ENCODE assay signal across 28 cellular contexts in the genomic region with DNA sequence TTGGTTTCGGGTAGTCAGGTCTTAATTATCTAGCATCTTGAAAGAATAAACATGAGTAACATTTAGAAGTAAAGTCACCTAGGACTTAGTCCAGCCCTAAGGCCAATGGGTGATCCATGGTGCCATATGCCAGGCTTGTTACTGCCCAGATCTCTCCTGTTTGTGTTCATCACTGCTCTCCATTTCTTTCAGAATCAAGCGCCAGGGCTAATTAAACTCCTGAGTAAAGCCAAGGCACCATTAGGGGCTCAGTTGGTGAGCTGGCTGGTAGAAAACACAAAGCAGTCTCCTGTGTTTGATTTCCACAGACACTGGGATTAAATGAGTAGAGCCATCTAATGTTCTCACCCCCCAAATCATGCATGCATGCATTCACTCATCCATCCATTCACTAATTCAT. TPM values are rescaled to one million over a fixed set of nuclear protein-coding genes. Genes with fewer than 3 reads are reported as not detected.
"Had no signal": no experiment of that assay in that cellular context is flagged by ENCODE, and none has a peak within 500 bp of the region (broad histone marks: within the 10 kb centered on the region; RNA-seq: fewer than 3 reads in every experiment).

No MANE protein-coding gene starts in this region.

- H3K27me3 ChIP-seq: left lung, ovary, right atrium auricular region, right lobe of liver, tibial nerve, uterus had no signal

- H3K36me3 ChIP-seq: left lung, lower lobe of right lung, ovary, right atrium auricular region, right lobe of liver, tibial nerve, uterus had no signal

- H3K36me3 Mint-ChIP-seq: immature natural killer cell; mesothelial cell of epicardium; naive B cell; natural killer cell; stimulated activated memory B cell treated with anti-CD40 and anti-IgM and Interleukin-4, amounts not matched to agents 10 μg/mL and 1 μg/mL and 100 μg/mL, for 72 hours; type B pancreatic cell had no signal

- ATAC-seq: left colon; left lung; lower lobe of right lung; natural killer cell; right lobe of liver; stimulated activated memory B cell treated with anti-CD40 and anti-IgM and Interleukin-4, amounts not matched to agents 10 μg/mL and 1 μg/mL and 100 μg/mL, for 72 hours; stimulated activated naive CD8-positive, alpha-beta T cell treated with anti-CD3 and anti-CD28 coated beads, Interleukin-15, amount 100 ng/mL, for 72 hours had no signal

- DNase-seq: immature natural killer cell; kidney; left colon; left lung; lower lobe of right lung; mammary epithelial cell; mesendoderm; naive B cell; natural killer cell; nephron progenitor cell; ovary; right lobe of liver; stimulated activated CD4-positive, alpha-beta T cell treated with anti-CD3 and anti-CD28 coated beads, Interleukin-1b, Interleukin-23, amount 100 ng/mL, for 48 hours; stimulated activated CD4-positive, alpha-beta T cell treated with anti-CD3 and anti-CD28 coated beads, Interleukin-2, amount 100 ng/mL, for 48 hours; stimulated activated CD4-positive, alpha-beta T cell treated with anti-CD3 and anti-CD28 coated beads, Interleukin-4, amount 100 ng/mL, for 4 hours; stimulated activated CD8-positive, alpha-beta memory T cell treated with anti-CD3 and anti-CD28 coated beads, Interleukin-4, amount 100 ng/mL, for 48 hours; stimulated activated naive CD4-positive, alpha-beta T cell treated with Interleukin-2 at 50 U/mL for 16 hours; stimulated activated naive CD8-positive, alpha-beta T cell treated with anti-CD3 and anti-CD28 coated beads, Interleukin-15, amount 100 ng/mL, for 72 hours; uterus had no signal

- H3K4me3 ChIP-seq: left lung, lower lobe of right lung, ovary, right atrium auricular region, right lobe of liver, smooth muscle cell, tibial nerve, uterus had no signal

- H3K27ac ChIP-seq: left lung, lower lobe of right lung, ovary, right atrium auricular region, right lobe of liver, tibial nerve, uterus had no signal

- H3K27ac Mint-ChIP-seq: immature natural killer cell; mesothelial cell of epicardium; naive B cell; natural killer cell; nephron progenitor cell; progenitor cell of endocrine pancreas; stimulated activated memory B cell treated with anti-CD40 and anti-IgM and Interleukin-4, amounts not matched to agents 10 μg/mL and 1 μg/mL and 100 μg/mL, for 72 hours; stimulated activated naive CD8-positive, alpha-beta T cell treated with anti-CD3 and anti-CD28 coated beads, Interleukin-15, amount 100 ng/mL, for 72 hours; type B pancreatic cell had no signal

- H3K27me3 Mint-ChIP-seq: type B pancreatic cell had no signal

- H3K4me1 Mint-ChIP-seq: immature natural killer cell; mesothelial cell of epicardium; naive B cell; natural killer cell; stimulated activated memory B cell treated with anti-CD40 and anti-IgM and Interleukin-4, amounts not matched to agents 10 μg/mL and 1 μg/mL and 100 μg/mL, for 72 hours; stimulated activated naive CD8-positive, alpha-beta T cell treated with anti-CD3 and anti-CD28 coated beads, Interleukin-15, amount 100 ng/mL, for 72 hours had no signal

- H3K9me3 ChIP-seq: left lung, lower lobe of right lung, right atrium auricular region, right lobe of liver, tibial nerve, uterus had no signal

- H3K4me1 ChIP-seq: right lobe of liver, uterus had no signal

- H3K4me3 Mint-ChIP-seq: immature natural killer cell; mesothelial cell of epicardium; naive B cell; natural killer cell; nephron progenitor cell; stimulated activated memory B cell treated with anti-CD40 and anti-IgM and Interleukin-4, amounts not matched to agents 10 μg/mL and 1 μg/mL and 100 μg/mL, for 72 hours; stimulated activated naive CD8-positive, alpha-beta T cell treated with anti-CD3 and anti-CD28 coated beads, Interleukin-15, amount 100 ng/mL, for 72 hours; type B pancreatic cell had no signal

- H3K9me3 Mint-ChIP-seq: mesothelial cell of epicardium; natural killer cell; nephron progenitor cell; stimulated activated memory B cell treated with anti-CD40 and anti-IgM and Interleukin-4, amounts not matched to agents 10 μg/mL and 1 μg/mL and 100 μg/mL, for 72 hours; stimulated activated naive CD8-positive, alpha-beta T cell treated with anti-CD3 and anti-CD28 coated beads, Interleukin-15, amount 100 ng/mL, for 72 hours; type B pancreatic cell had no signal

RNA-seq across cellular contexts. Expression of a gene that starts 11.3 kb away (rescaled TPM):
- total RNA-seq: mesothelial cell of epicardium, natural killer cell, progenitor cell of endocrine pancreas, pulmonary artery endothelial cell, renal cortical epithelial cell, right lobe of liver, smooth muscle cell, uterus had no signal
- polyA plus RNA-seq: immature natural killer cell, smooth muscle cell had no signal

RNA-seq across cellular contexts. Expression of a gene that starts 14.4 kb away (rescaled TPM):
- total RNA-seq: natural killer cell, pulmonary artery endothelial cell, renal cortical epithelial cell had no signal
- polyA plus RNA-seq: immature natural killer cell, mammary epithelial cell had no signal
